8 cellular contexts compared by ENCODE assay signal in genomic region chr16:79365687-79366086, GRCh38.
"Had no signal": no experiment of that assay in that cellular context is flagged by ENCODE, and none has a peak within 500 bp of the region (broad histone marks: within the 10 kb centered on the region; RNA-seq: fewer than 3 reads in every experiment).

No MANE protein-coding gene starts in this region.

- H3K4me3 Mint-ChIP-seq: HFFc6, IgD-negative memory B cell had no signal

- DNase-seq: GM23248, GOT3, H7, HFFc6, KBM-7 had no signal

- H3K27ac Mint-ChIP-seq: HFFc6, IgD-negative memory B cell had no signal

- H3K4me1 Mint-ChIP-seq: IgD-negative memory B cell had no signal

- ATAC-seq: HCT116, HepG2 had no signal
